In the genomic region with DNA sequence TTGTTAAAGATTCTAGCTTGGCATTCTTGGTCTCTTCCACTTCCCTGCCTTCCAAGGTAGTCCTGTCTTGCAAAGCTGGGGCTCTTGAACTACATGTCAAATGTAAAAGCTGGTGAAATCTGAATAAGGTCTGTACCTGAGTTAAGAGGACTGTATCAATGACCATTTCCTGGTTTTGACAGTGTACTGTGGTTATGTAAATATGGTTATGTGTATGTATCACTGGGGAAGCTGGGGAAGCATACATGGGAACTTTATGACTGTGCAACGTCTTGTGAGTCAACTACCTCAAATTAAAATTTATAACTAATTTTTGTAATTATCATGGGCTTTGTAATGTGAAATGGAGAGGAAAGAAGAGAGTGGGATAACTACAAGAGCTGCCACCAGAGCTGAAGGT, we compare ENCODE assay signal across 15 cellular contexts.
A peak's percentile ranks its signal among the peaks of the same experiment; 100 is the strongest.
DNase-seq lines count a peak whose midpoint lies in the region; ATAC-seq lines count a peak whose summit lies in the region.
"Had no signal": no experiment of that assay in that cellular context is flagged by ENCODE, and none has a peak within 500 bp of the region (broad histone marks: within the 10 kb centered on the region; RNA-seq: fewer than 3 reads in every experiment).

No MANE protein-coding gene starts in this region.

- no peaks in the 10 kb centered on the region for H3K9me3 Mint-ChIP-seq in central memory CD8-positive, alpha-beta T cell

- H3K27ac Mint-ChIP-seq in central memory CD8-positive, alpha-beta T cell (ENCODE audit: low read depth): no peak overlapping the region
- H3K27ac Mint-ChIP-seq: CD4-positive, alpha-beta memory T cell; type B pancreatic cell had no signal

- DNase-seq in central memory CD8-positive, alpha-beta T cell (ENCODE audit: low spot score in 2 of 2): no peak
- no peak for DNase-seq in HT-29 (ENCODE audit: low spot score)
- no peak for DNase-seq in hepatic stellate cell (ENCODE audit: low spot score)
- no peak for DNase-seq in dedifferentiated amniotic fluid mesenchymal stem cell (ENCODE audit: extremely low spot score)
- DNase-seq in DMS79 (lab: John Stamatoyannopoulos, UW): no peak
- DNase-seq: activated CD4-positive, alpha-beta T cell treated with anti-CD3 and anti-CD28 coated beads for 1 hour; activated gamma-delta T cell; CD4-positive, alpha-beta memory T cell; NCI-H774; sigmoid colon had no signal

- H3K36me3 Mint-ChIP-seq in central memory CD8-positive, alpha-beta T cell (ENCODE audit: insufficient read depth): no peaks in the 10 kb centered on the region
- H3K36me3 Mint-ChIP-seq: CD4-positive, alpha-beta memory T cell; type B pancreatic cell had no signal

- H3K4me1 Mint-ChIP-seq in central memory CD8-positive, alpha-beta T cell: no peaks in the 10 kb centered on the region
- H3K4me1 Mint-ChIP-seq: CD4-positive, alpha-beta memory T cell had no signal

- H3K4me3 Mint-ChIP-seq in central memory CD8-positive, alpha-beta T cell: no peak overlapping the region
- H3K4me3 Mint-ChIP-seq: CD4-positive, alpha-beta memory T cell; type B pancreatic cell had no signal

- ATAC-seq in GM18907 (IDR thresholded peaks at IDR 0.05; ENCODE audit: unreplicated experiment) (peak; percentile 95), GM21529 (IDR thresholded peaks at IDR 0.05; ENCODE audit: unreplicated experiment) (peak; percentile 100), HG03095 (IDR thresholded peaks at IDR 0.05; ENCODE audit: unreplicated experiment) (peak; percentile 98)
- peak; percentile 10 for ATAC-seq in central memory CD8-positive, alpha-beta T cell (replicated peaks; ENCODE audit: extremely low read depth, poor library complexity, severe bottlenecking)
- ATAC-seq: esophagus mucosa had no signal

- peaks cover 37% of the 10 kb centered on the region for H3K27me3 Mint-ChIP-seq in central memory CD8-positive, alpha-beta T cell
- H3K27me3 Mint-ChIP-seq: type B pancreatic cell had no signal

Comparison
In these comparisons a context has a peak if more than half of its experiments do, and no peak if none do; other contexts are left out.
1. ATAC-seq: peak in every context shown above with its lines; median percentile 100 in GM21529; 98 in HG03095; 95 in GM18907; 10 in central memory CD8-positive, alpha-beta T cell.